In the genomic region with DNA sequence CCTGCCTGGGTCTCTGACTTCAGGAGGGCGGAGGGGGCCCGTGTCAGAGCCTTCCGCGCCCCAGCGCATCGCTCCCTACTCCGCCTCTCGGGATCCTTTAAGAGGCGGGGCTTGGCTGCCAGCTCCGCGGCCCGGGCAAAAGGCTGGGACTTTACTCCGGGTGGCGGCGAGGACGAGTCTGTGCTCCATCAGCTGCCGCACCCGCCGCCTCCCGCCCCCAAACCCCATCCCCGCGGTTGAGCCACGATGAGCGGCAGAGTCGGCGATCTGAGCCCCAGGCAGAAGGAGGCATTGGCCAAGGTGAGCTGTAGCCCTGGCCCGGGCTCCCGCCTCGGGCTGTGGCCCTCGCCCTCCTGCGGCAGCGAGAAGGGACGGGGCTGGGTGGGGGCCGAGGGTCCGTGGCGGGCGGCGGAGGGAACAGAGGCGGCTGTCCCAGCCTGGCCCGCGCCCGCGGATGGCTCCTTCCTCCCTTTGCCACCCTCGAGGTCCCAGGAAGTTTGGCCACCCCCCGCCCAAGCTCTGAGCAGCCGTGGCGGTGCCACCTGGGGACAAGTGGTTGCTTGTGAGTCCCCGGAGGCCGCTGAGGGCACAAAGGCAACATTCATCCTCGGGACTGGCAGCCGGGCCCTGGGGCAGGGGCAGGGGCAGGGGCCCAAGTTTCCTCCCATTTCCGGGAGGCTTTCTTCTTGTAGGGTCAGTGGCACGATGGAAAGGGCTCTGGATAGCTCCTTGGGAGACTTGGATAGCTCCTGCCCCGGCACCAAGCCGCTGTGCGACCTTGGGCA, we compare ENCODE assay signal across 8 cellular contexts. TPM values are rescaled to one million over a fixed set of nuclear protein-coding genes. Genes with fewer than 3 reads are reported as not detected.
A peak's percentile ranks its signal among the peaks of the same experiment; 100 is the strongest.
DNase-seq lines count a peak whose midpoint lies in the region; ATAC-seq and TF ChIP-seq lines count a peak whose summit lies in the region.

A gene (plus strand): TSS at position 148 of the 785 bp plus-strand sequence. CDS start 99 bp downstream, at position 247.

- TF ChIP-seq POLR2A in right lobe of liver (IDR thresholded peaks at IDR 0.05): peak; percentile 81

- H3K27ac Mint-ChIP-seq in activated CD8-positive, alpha-beta T cell treated with anti-CD3 and anti-CD28 coated beads, Interleukin-2, amount 10 ng/mL, durations not matched to agents 7 days and 5 days: peak within 1 kb of the TSS; percentile 61

- peaks cover 54% of the 10 kb centered on the region for H3K4me1 Mint-ChIP-seq in activated CD8-positive, alpha-beta T cell treated with anti-CD3 and anti-CD28 coated beads, Interleukin-2, amount 10 ng/mL, durations not matched to agents 7 days and 5 days (ENCODE audit: low read depth)

- peaks cover 6% of the 10 kb centered on the region for H3K36me3 Mint-ChIP-seq in activated CD8-positive, alpha-beta T cell treated with anti-CD3 and anti-CD28 coated beads, Interleukin-2, amount 10 ng/mL, durations not matched to agents 7 days and 5 days (ENCODE audit: low read depth)

- H3K4me1 ChIP-seq in duodenal mucosa (ENCODE audit: control insufficient read depth in 1 of 2, insufficient read depth in 2 of 2, low read length in 2 of 2): peaks cover 20% of the 10 kb centered on the region in 2 donors
- H3K4me1 ChIP-seq in right lobe of liver: peaks cover 0 to 53% (median 25%) of the 10 kb centered on the region in 4 donors

- peak within 1 kb of the TSS; percentile 60 to 62 for H3K9ac ChIP-seq in duodenal mucosa (ENCODE audit: low read depth in 1 of 2, low read length in 2 of 2)

- H3K9me3 Mint-ChIP-seq in activated CD8-positive, alpha-beta T cell treated with anti-CD3 and anti-CD28 coated beads, Interleukin-2, amount 10 ng/mL, durations not matched to agents 7 days and 5 days (ENCODE audit: insufficient read depth): no peaks in the 10 kb centered on the region

- H3K4me3 Mint-ChIP-seq in activated CD8-positive, alpha-beta T cell treated with anti-CD3 and anti-CD28 coated beads, Interleukin-2, amount 10 ng/mL, durations not matched to agents 7 days and 5 days: peak within 1 kb of the TSS; percentile 90

- POLR2A ChIA-PET in activated CD8-positive, alpha-beta T cell treated with anti-CD3 and anti-CD28 coated beads, Interleukin-2, amount 10 ng/mL, durations not matched to agents 7 days and 5 days (lab: Charles Lee): interaction anchor here (1.2 to 2.0 kb wide), 6 partner anchors 14 to 40 kb away, joined by 3 to 9 read pairs (median 4); a partner anchor contains a TSS

- DNase-seq in GM03348 (ENCODE audit: low spot score): peak; percentile 91
- DNase-seq in NCI-H2171 (lab: John Stamatoyannopoulos, UW): peak; percentile 53
- peak; percentile 65 for DNase-seq in activated CD8-positive, alpha-beta T cell treated with anti-CD3 and anti-CD28 coated beads, Interleukin-2, amount 10 ng/mL, durations not matched to agents 7 days and 5 days
- DNase-seq in right lobe of liver: peak; percentile 87 to 93 (median 91)
- peak; percentile 69 for DNase-seq in stimulated activated CD4-positive, alpha-beta T cell treated with anti-CD3 and anti-CD28 coated beads, Interleukin-4, amount 100 ng/mL, for 1 hour
- DNase-seq in NCI-H2029 (lab: John Stamatoyannopoulos, UW): no peak

- CTCF ChIA-PET in activated CD8-positive, alpha-beta T cell treated with anti-CD3 and anti-CD28 coated beads, Interleukin-2, amount 10 ng/mL, durations not matched to agents 7 days and 5 days (lab: Charles Lee): interaction anchor here (0.9 to 17.8 kb wide), 12 partner anchors 9 to 358 kb away, joined by 3 to 346 read pairs (median 4); a partner anchor contains a TSS

- TF ChIP-seq CTCF in right lobe of liver (IDR thresholded peaks at IDR 0.05): no peak

- intact Hi-C loops in right lobe of liver (cut with DNase I): loop anchor here in 1 of 2 donors (10.0 kb wide), 1 partner anchor 78 kb away; a partner anchor contains a TSS

- H3K9me3 ChIP-seq in duodenal mucosa (ENCODE audit: control insufficient read depth in 1 of 2, low read length in 2 of 2) (no peaks in the 10 kb centered on the region), right lobe of liver (no peaks in the 10 kb centered on the region)

- H3K36me3 ChIP-seq in duodenal mucosa (ENCODE audit: control insufficient read depth in 1 of 2, insufficient read depth in 2 of 2, low read length in 2 of 2) (no peaks in the 10 kb centered on the region), right lobe of liver (peaks cover 0 to 25% (median 3%) of the 10 kb centered on the region in 4 donors)

- peak; percentile 90 for ATAC-seq in activated CD8-positive, alpha-beta T cell treated with anti-CD3 and anti-CD28 coated beads, Interleukin-2, amount 10 ng/mL, durations not matched to agents 7 days and 5 days
- ATAC-seq in right lobe of liver (peak; percentile 57 to 64 (median 60)), HG02973 (IDR thresholded peaks at IDR 0.05; ENCODE audit: unreplicated experiment) (no peak)

- H3K27ac ChIP-seq in duodenal mucosa (ENCODE audit: low read depth, low read length) (no peak within 1 kb of the TSS), right lobe of liver (peak within 1 kb of the TSS; percentile 66 to 94 (median 90))

- peaks cover 0 to 7% of the 10 kb centered on the region in 2 donors for H3K27me3 ChIP-seq in duodenal mucosa (ENCODE audit: control insufficient read depth in 1 of 2, insufficient read depth in 2 of 2, low read length in 2 of 2)
- H3K27me3 ChIP-seq in right lobe of liver: no peaks in the 10 kb centered on the region

- no CpG with 5 or more reads among the region's 56 CpGs for WGBS in right lobe of liver (ENCODE audit: insufficient coverage, low coverage, low lambda C conversion rate, missing lambda C conversion rate)

- H3K4me3 ChIP-seq in duodenal mucosa (ENCODE audit: low read depth in 1 of 2, low read length in 2 of 2): peak within 1 kb of the TSS; percentile 62 to 78
- H3K4me3 ChIP-seq in right lobe of liver: peak within 1 kb of the TSS; percentile 64 to 99 (median 91)

- H3K27me3 Mint-ChIP-seq in activated CD8-positive, alpha-beta T cell treated with anti-CD3 and anti-CD28 coated beads, Interleukin-2, amount 10 ng/mL, durations not matched to agents 7 days and 5 days (ENCODE audit: low read depth): no peaks in the 10 kb centered on the region

RNA-seq across cellular contexts. Expression of the gene that starts here (rescaled TPM):
- 10 to 100 TPM in 1 of 2 experiments, 1 to 10 TPM in 1; 9.7 to 13.1 TPM for total RNA-seq in activated CD8-positive, alpha-beta T cell treated with anti-CD3 and anti-CD28 coated beads, Interleukin-2, amount 10 ng/mL, durations not matched to agents 7 days and 5 days
- 100 to 1,000 TPM in 3 of 6 experiments, 10 to 100 TPM in 3; 42.7 to 240 (median 101) TPM for total RNA-seq in right lobe of liver
